23 cellular contexts compared by ENCODE assay signal in the genomic region with DNA sequence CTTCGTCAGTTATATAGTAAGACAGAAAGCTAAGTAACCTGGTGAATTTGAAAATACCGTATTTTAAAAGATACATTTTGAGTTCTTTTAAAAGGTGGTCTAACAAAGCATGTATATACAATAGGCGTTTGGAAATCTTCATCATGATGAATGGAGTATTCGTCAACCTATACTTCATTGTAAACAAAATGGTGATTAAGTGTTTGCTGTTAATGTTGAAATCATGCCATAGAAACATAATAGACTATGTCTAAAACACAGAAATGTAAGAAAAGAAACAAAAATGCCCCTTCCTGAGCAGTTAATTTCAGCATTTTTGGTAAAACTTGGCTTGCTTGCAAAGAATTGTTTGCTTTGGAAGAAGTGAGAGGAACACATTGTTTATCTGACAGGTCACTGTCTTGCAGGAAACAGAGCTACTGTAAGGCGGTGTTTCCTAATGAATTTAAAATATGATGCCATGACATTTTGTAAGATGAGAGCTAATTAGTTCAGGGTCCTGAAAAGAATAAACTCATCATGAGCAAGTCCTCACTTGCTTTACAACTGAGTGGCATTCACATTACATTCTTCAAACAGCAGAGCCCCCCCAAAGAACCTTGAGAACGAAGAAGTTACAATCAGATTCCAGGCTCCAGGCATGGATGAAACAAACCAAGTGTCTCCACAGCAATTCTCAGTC.
DNase-seq lines count a peak whose midpoint lies in the region; ATAC-seq and TF ChIP-seq lines count a peak whose summit lies in the region.
"Had no signal": no experiment of that assay in that cellular context is flagged by ENCODE, and none has a peak within 500 bp of the region (broad histone marks: within the 10 kb centered on the region; RNA-seq: fewer than 3 reads in every experiment).

No MANE protein-coding gene starts in this region.

- H3K27me3 Mint-ChIP-seq in endodermal cell (ENCODE audit: insufficient read depth) = no peaks in the 10 kb centered on the region
- H3K27me3 Mint-ChIP-seq in progenitor cell of endocrine pancreas = no peaks in the 10 kb centered on the region
- H3K27me3 Mint-ChIP-seq: activated CD4-positive, alpha-beta T cell treated with anti-CD3 and anti-CD28 coated beads for 36 hours had no signal

- H3K9me3 Mint-ChIP-seq in endodermal cell (no peaks in the 10 kb centered on the region), progenitor cell of endocrine pancreas (ENCODE audit: low read depth) (no peaks in the 10 kb centered on the region)
- H3K9me3 Mint-ChIP-seq: immature natural killer cell; stimulated activated effector memory CD8-positive, alpha-beta T cell treated with anti-CD3 and anti-CD28 coated beads, Interleukin-12 subunit alpha, Interleukin-12 subunit beta, amount 100 ng/mL, for 72 hours had no signal

- H3K27me3 ChIP-seq in heart right ventricle = no peaks in the 10 kb centered on the region
- H3K27me3 ChIP-seq in endodermal cell (ENCODE audit: control insufficient read depth, insufficient read depth, low read length, poor library complexity, severe bottlenecking) = no peaks in the 10 kb centered on the region
- H3K27me3 ChIP-seq: ascending aorta, ovary had no signal

- peak overlapping the region in 9 of 10 donors; percentile 8 to 94 (median 64) for H3K27ac ChIP-seq in heart right ventricle
- H3K27ac ChIP-seq in endodermal cell (ENCODE audit: low read depth, low read length) = no peak overlapping the region
- H3K27ac ChIP-seq: ascending aorta, ovary, thoracic aorta had no signal

- TF ChIP-seq CTCF in heart right ventricle (IDR thresholded peaks at IDR 0.05) = no peak
- TF ChIP-seq CTCF in endodermal cell (conservative IDR thresholded peaks at IDR 0.05) = no peak
- TF ChIP-seq CTCF in progenitor cell of endocrine pancreas (IDR thresholded peaks at IDR 0.05; ENCODE audit: unreplicated experiment) = no peak

- ATAC-seq in heart right ventricle (no peak), left ventricle myocardium superior (no peak)
- ATAC-seq: activated CD4-positive, alpha-beta T cell treated with anti-CD3 and anti-CD28 coated beads for 36 hours; stimulated activated effector memory CD8-positive, alpha-beta T cell treated with anti-CD3 and anti-CD28 coated beads, Interleukin-12 subunit alpha, Interleukin-12 subunit beta, amount 100 ng/mL, for 72 hours had no signal

- intact Hi-C loops in heart right ventricle (cut with DNase I) = no loop called here
- intact Hi-C loops in left ventricle myocardium superior (cut with micrococcal nuclease) = no loop called here

- H3K36me3 ChIP-seq in heart right ventricle (no peaks in the 10 kb centered on the region), endodermal cell (ENCODE audit: control insufficient read depth, insufficient read depth, low read length) (no peaks in the 10 kb centered on the region)
- H3K36me3 ChIP-seq: ascending aorta, ovary, thoracic aorta had no signal

- H3K36me3 Mint-ChIP-seq in endodermal cell (ENCODE audit: low read depth) = no peaks in the 10 kb centered on the region
- no peaks in the 10 kb centered on the region for H3K36me3 Mint-ChIP-seq in progenitor cell of endocrine pancreas (ENCODE audit: insufficient read depth)
- H3K36me3 Mint-ChIP-seq: immature natural killer cell; stimulated activated effector memory CD8-positive, alpha-beta T cell treated with anti-CD3 and anti-CD28 coated beads, Interleukin-12 subunit alpha, Interleukin-12 subunit beta, amount 100 ng/mL, for 72 hours had no signal

- H3K9ac ChIP-seq in endodermal cell (ENCODE audit: extremely low read depth, low read length, poor library complexity, severe bottlenecking) = no peak overlapping the region

- H3K4me3 ChIP-seq in heart right ventricle (no peak overlapping the region), endodermal cell (ENCODE audit: low read length) (no peak overlapping the region)
- H3K4me3 ChIP-seq: ascending aorta, ovary, thoracic aorta had no signal

- H3K9me3 ChIP-seq in heart right ventricle (no peaks in the 10 kb centered on the region), endodermal cell (ENCODE audit: control insufficient read depth, low read length) (no peaks in the 10 kb centered on the region)
- H3K9me3 ChIP-seq: ascending aorta, ovary, thoracic aorta had no signal

- H3K27ac Mint-ChIP-seq in endodermal cell = peak overlapping the region; percentile 12
- peak overlapping the region; percentile 45 for H3K27ac Mint-ChIP-seq in progenitor cell of endocrine pancreas
- H3K27ac Mint-ChIP-seq: activated CD4-positive, alpha-beta T cell treated with anti-CD3 and anti-CD28 coated beads for 36 hours; immature natural killer cell; stimulated activated effector memory CD8-positive, alpha-beta T cell treated with anti-CD3 and anti-CD28 coated beads, Interleukin-12 subunit alpha, Interleukin-12 subunit beta, amount 100 ng/mL, for 72 hours had no signal

- H3K4me3 Mint-ChIP-seq in endodermal cell (no peak overlapping the region), progenitor cell of endocrine pancreas (ENCODE audit: low read depth) (no peak overlapping the region)
- H3K4me3 Mint-ChIP-seq: activated CD4-positive, alpha-beta T cell treated with anti-CD3 and anti-CD28 coated beads for 36 hours; immature natural killer cell; stimulated activated effector memory CD8-positive, alpha-beta T cell treated with anti-CD3 and anti-CD28 coated beads, Interleukin-12 subunit alpha, Interleukin-12 subunit beta, amount 100 ng/mL, for 72 hours had no signal

- DNase-seq in heart right ventricle (no peak), left ventricle myocardium superior (no peak), NCI-H69 (lab: John Stamatoyannopoulos, UW) (peak; percentile 51), endodermal cell (no peak), progenitor cell of endocrine pancreas (ENCODE audit: low spot score, unreplicated experiment) (no peak), inferior parietal cortex (ENCODE audit: extremely low spot score) (no peak), NCI-H1417 treated with DMSO at 0.1 percent for 48 hours (lab: John Stamatoyannopoulos, UW) (no peak)
- no peak for DNase-seq in activated CD8-positive, alpha-beta memory T cell treated with anti-CD3 and anti-CD28 coated beads, Interleukin-2, amount 50 U/mL, for 48 hours
- DNase-seq: activated CD4-positive, alpha-beta T cell treated with anti-CD3 and anti-CD28 coated beads for 36 hours; activated naive CD4-positive, alpha-beta T cell treated with anti-CD3 and anti-CD28 coated beads, Interleukin-2, amount 50 U/mL, for 16 hours; C1 segment of cervical spinal cord; effector memory CD4-positive, alpha-beta T cell; immature natural killer cell; KG1; NCI-H1092; NCI-H2029 treated with DMSO at 0.1 percent for 48 hours; NCI-H446 treated with DMSO at 0.1 percent for 48 hours; NK-92 treated with Interleukin-12 subunit alpha and Interleukin-12 subunit beta, amount 100 ng/mL, for 24 hours; ovary; Right ventricle myocardium superior had no signal

- peaks cover 8 to 72% (median 37%) of the 10 kb centered on the region in 9 donors for H3K4me1 ChIP-seq in heart right ventricle
- H3K4me1 ChIP-seq in endodermal cell (ENCODE audit: control insufficient read depth, insufficient read depth, low read length) = no peaks in the 10 kb centered on the region

- H3K4me1 Mint-ChIP-seq in endodermal cell (peaks cover 8% of the 10 kb centered on the region), progenitor cell of endocrine pancreas (ENCODE audit: low read depth) (peaks cover 4% of the 10 kb centered on the region)
- H3K4me1 Mint-ChIP-seq: activated CD4-positive, alpha-beta T cell treated with anti-CD3 and anti-CD28 coated beads for 36 hours; immature natural killer cell; stimulated activated effector memory CD8-positive, alpha-beta T cell treated with anti-CD3 and anti-CD28 coated beads, Interleukin-12 subunit alpha, Interleukin-12 subunit beta, amount 100 ng/mL, for 72 hours had no signal

- WGBS in heart right ventricle, 2 donors = 52 to 69% methylated on average over 6 of the region's 6 CpGs
- WGBS in endodermal cell (ENCODE audit: insufficient coverage in 1 of 2, insufficient read length in 1 of 2), 2 experiments = 94 to 97% methylated on average over 3 to 6 of the region's 6 CpGs
